ENCODE assay signal across 34 cellular contexts in the genomic region with DNA sequence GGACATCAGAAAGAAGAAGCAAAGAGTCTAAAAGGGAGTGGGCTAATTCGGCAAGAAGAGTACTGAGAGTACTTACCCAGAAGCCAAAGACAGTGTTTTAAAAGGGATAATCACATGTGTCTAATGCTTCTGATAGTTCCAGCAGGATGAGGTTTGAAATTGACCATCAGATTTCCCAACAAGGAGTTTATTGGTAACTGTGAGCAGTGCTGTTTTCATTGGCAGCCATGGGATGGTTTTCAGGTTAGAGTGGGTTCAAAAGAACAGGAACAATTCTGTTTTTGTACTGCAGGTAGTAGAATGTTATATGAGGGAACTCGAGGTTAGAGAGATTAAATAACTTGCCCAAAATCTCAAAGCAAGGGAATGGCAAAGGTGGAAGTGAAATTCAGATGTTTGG.
"Had no signal": no experiment of that assay in that cellular context is flagged by ENCODE, and none has a peak within 500 bp of the region (broad histone marks: within the 10 kb centered on the region; RNA-seq: fewer than 3 reads in every experiment).

No MANE protein-coding gene starts in this region.

- H3K4me3 Mint-ChIP-seq: activated CD4-positive, alpha-beta memory T cell treated with anti-CD3 and anti-CD28 coated beads for 36 hours; activated CD4-positive, alpha-beta T cell treated with anti-CD3 and anti-CD28 coated beads for 36 hours; activated CD4-positive, alpha-beta T cell treated with anti-CD3 and anti-CD28 coated beads, Interleukin-2, amount 10 ng/mL, durations not matched to agents 24 days and 14 days; activated CD8-positive, alpha-beta memory T cell treated with anti-CD3 and anti-CD28 coated beads, Interleukin-2, amount 10 ng/mL, durations not matched to agents 7 days and 5 days; activated CD8-positive, alpha-beta T cell treated with anti-CD3 and anti-CD28 coated beads, Interleukin-2, amount 10 ng/mL, durations not matched to agents 7 days and 5 days; activated naive CD4-positive, alpha-beta T cell treated with anti-CD3 and anti-CD28 coated beads, Interleukin-2, amount 10 ng/mL, durations not matched to agents 7 days and 5 days; activated naive CD8-positive, alpha-beta T cell treated with anti-CD3 and anti-CD28 coated beads, Interleukin-2, amount 10 ng/mL, durations not matched to agents 7 days and 5 days; activated T-cell treated with anti-CD3 and anti-CD28 coated beads, Interleukin-2, amount 50 U/mL, for 24 hours; activated T-cell treated with anti-CD3 and anti-CD28 coated beads, Interleukin-2, amount 50 U/mL, for 72 hours; central memory CD8-positive, alpha-beta T cell; dendritic cell treated with granulocyte-macrophage colony-stimulating factor and Interleukin-4, amounts not matched to agents 40 ng/mL and 50 ng/mL, for 4 days; T-helper 17 cell; T-helper 2 cell treated with Interferon-gamma antibody and Interleukin-4, amounts not matched to agents 5 μg/mL and 100 μg/mL, for 36 hours had no signal

- H3K9me3 ChIP-seq: ascending aorta, esophagus muscularis mucosa, gastrocnemius medialis, heart left ventricle had no signal

- FAIRE-seq: bronchial epithelial cell had no signal

- H3K27ac ChIP-seq: ascending aorta, brain microvascular endothelial cell, coronary artery, dorsolateral prefrontal cortex, esophagus muscularis mucosa, foreskin keratinocyte had no signal

- H3K27me3 Mint-ChIP-seq: central memory CD8-positive, alpha-beta T cell; dendritic cell treated with granulocyte-macrophage colony-stimulating factor and Interleukin-4, amounts not matched to agents 40 ng/mL and 50 ng/mL, for 4 days had no signal

- H3K36me3 Mint-ChIP-seq: activated CD4-positive, alpha-beta memory T cell treated with anti-CD3 and anti-CD28 coated beads for 36 hours; activated CD8-positive, alpha-beta memory T cell treated with anti-CD3 and anti-CD28 coated beads, Interleukin-2, amount 10 ng/mL, durations not matched to agents 7 days and 5 days; activated naive CD4-positive, alpha-beta T cell treated with anti-CD3 and anti-CD28 coated beads, Interleukin-2, amount 10 ng/mL, durations not matched to agents 7 days and 5 days; activated naive CD4-positive, alpha-beta T cell treated with anti-CD3 and anti-CD28 coated beads, Interleukin-2, amount 50 U/mL, for 72 hours; activated naive CD8-positive, alpha-beta T cell treated with anti-CD3 and anti-CD28 coated beads, Interleukin-2, amount 10 ng/mL, durations not matched to agents 7 days and 5 days had no signal

- H3K4me3 ChIP-seq: ascending aorta, coronary artery, dorsolateral prefrontal cortex, esophagus muscularis mucosa, gastrocnemius medialis, heart left ventricle had no signal

- DNase-seq: activated CD4-positive, alpha-beta memory T cell treated with anti-CD3 and anti-CD28 coated beads for 36 hours; activated CD4-positive, alpha-beta T cell treated with anti-CD3 and anti-CD28 coated beads for 36 hours; activated CD4-positive, alpha-beta T cell treated with anti-CD3 and anti-CD28 coated beads, Interleukin-2, amount 10 ng/mL, durations not matched to agents 24 days and 14 days; activated CD4-positive, CD25-positive, alpha-beta regulatory T cell; activated CD4-positive, CD25-positive, alpha-beta regulatory T cell treated with anti-CD3 and anti-CD28 coated beads, Interleukin-2, amount 50 U/mL, for 72 hours; activated CD8-positive, alpha-beta memory T cell treated with anti-CD3 and anti-CD28 coated beads, Interleukin-2, amount 10 ng/mL, durations not matched to agents 7 days and 5 days; activated CD8-positive, alpha-beta memory T cell treated with anti-CD3 and anti-CD28 coated beads, Interleukin-2, amount 50 U/mL, for 4 hours; activated CD8-positive, alpha-beta T cell treated with anti-CD3 and anti-CD28 coated beads, Interleukin-2, amount 10 ng/mL, durations not matched to agents 7 days and 5 days; activated gamma-delta T cell; activated naive CD4-positive, alpha-beta T cell; activated naive CD4-positive, alpha-beta T cell treated with anti-CD3 and anti-CD28 coated beads, Interleukin-2, amount 10 ng/mL, durations not matched to agents 7 days and 5 days; activated naive CD8-positive, alpha-beta T cell treated with anti-CD3 and anti-CD28 coated beads, Interleukin-2, amount 10 ng/mL, durations not matched to agents 7 days and 5 days; activated T-cell treated with anti-CD3 and anti-CD28 coated beads for 4 hours; activated T-cell treated with anti-CD3 and anti-CD28 coated beads, Interleukin-2, amount 50 U/mL, for 24 hours; activated T-cell treated with anti-CD3 and anti-CD28 coated beads, Interleukin-2, amount 50 U/mL, for 72 hours; amniotic stem cell; brain microvascular endothelial cell; dorsolateral prefrontal cortex; effector memory CD4-positive, alpha-beta T cell; erythroblast; foreskin keratinocyte; gastrocnemius medialis; glutamatergic neuron; heart left ventricle; T-helper 1 cell; T-helper 17 cell had no signal

- H3K27me3 ChIP-seq: ascending aorta, brain microvascular endothelial cell, dorsolateral prefrontal cortex, esophagus muscularis mucosa, foreskin keratinocyte, gastrocnemius medialis, heart left ventricle had no signal

- H3K4me1 Mint-ChIP-seq: activated CD8-positive, alpha-beta memory T cell treated with anti-CD3 and anti-CD28 coated beads, Interleukin-2, amount 10 ng/mL, durations not matched to agents 7 days and 5 days; activated naive CD8-positive, alpha-beta T cell treated with anti-CD3 and anti-CD28 coated beads, Interleukin-2, amount 10 ng/mL, durations not matched to agents 7 days and 5 days; central memory CD8-positive, alpha-beta T cell had no signal

- H3K9me3 Mint-ChIP-seq: activated CD4-positive, alpha-beta memory T cell treated with anti-CD3 and anti-CD28 coated beads for 36 hours; activated CD4-positive, alpha-beta T cell treated with anti-CD3 and anti-CD28 coated beads, Interleukin-2, amount 10 ng/mL, durations not matched to agents 24 days and 14 days; activated naive CD4-positive, alpha-beta T cell treated with anti-CD3 and anti-CD28 coated beads, Interleukin-2, amount 10 ng/mL, durations not matched to agents 7 days and 5 days; activated naive CD4-positive, alpha-beta T cell treated with anti-CD3 and anti-CD28 coated beads, Interleukin-2, amount 50 U/mL, for 72 hours; activated T-cell treated with anti-CD3 and anti-CD28 coated beads, Interleukin-2, amount 50 U/mL, for 24 hours; activated T-cell treated with anti-CD3 and anti-CD28 coated beads, Interleukin-2, amount 50 U/mL, for 72 hours; dendritic cell treated with granulocyte-macrophage colony-stimulating factor and Interleukin-4, amounts not matched to agents 40 ng/mL and 50 ng/mL, for 4 days; T-helper 2 cell treated with Interferon-gamma antibody and Interleukin-4, amounts not matched to agents 5 μg/mL and 100 μg/mL, for 36 hours had no signal

- ATAC-seq: activated CD4-positive, alpha-beta T cell treated with anti-CD3 and anti-CD28 coated beads for 36 hours; activated CD8-positive, alpha-beta memory T cell treated with anti-CD3 and anti-CD28 coated beads, Interleukin-2, amount 10 ng/mL, durations not matched to agents 7 days and 5 days; activated CD8-positive, alpha-beta T cell treated with anti-CD3 and anti-CD28 coated beads, Interleukin-2, amount 10 ng/mL, durations not matched to agents 7 days and 5 days; activated naive CD4-positive, alpha-beta T cell treated with anti-CD3 and anti-CD28 coated beads, Interleukin-2, amount 50 U/mL, for 72 hours; activated T-cell treated with anti-CD3 and anti-CD28 coated beads, Interleukin-2, amount 50 U/mL, for 72 hours; foreskin keratinocyte; gastrocnemius medialis; heart left ventricle; T-helper 17 cell had no signal

- H3K27ac Mint-ChIP-seq: activated CD4-positive, alpha-beta memory T cell treated with anti-CD3 and anti-CD28 coated beads for 36 hours; activated CD4-positive, alpha-beta T cell treated with anti-CD3 and anti-CD28 coated beads for 36 hours; activated CD4-positive, alpha-beta T cell treated with anti-CD3 and anti-CD28 coated beads, Interleukin-2, amount 10 ng/mL, durations not matched to agents 24 days and 14 days; activated CD8-positive, alpha-beta memory T cell treated with anti-CD3 and anti-CD28 coated beads, Interleukin-2, amount 10 ng/mL, durations not matched to agents 7 days and 5 days; activated CD8-positive, alpha-beta T cell treated with anti-CD3 and anti-CD28 coated beads, Interleukin-2, amount 10 ng/mL, durations not matched to agents 7 days and 5 days; activated naive CD4-positive, alpha-beta T cell treated with anti-CD3 and anti-CD28 coated beads, Interleukin-2, amount 10 ng/mL, durations not matched to agents 7 days and 5 days; activated naive CD4-positive, alpha-beta T cell treated with anti-CD3 and anti-CD28 coated beads, Interleukin-2, amount 50 U/mL, for 72 hours; activated naive CD8-positive, alpha-beta T cell treated with anti-CD3 and anti-CD28 coated beads, Interleukin-2, amount 10 ng/mL, durations not matched to agents 7 days and 5 days; activated T-cell treated with anti-CD3 and anti-CD28 coated beads, Interleukin-2, amount 50 U/mL, for 24 hours; activated T-cell treated with anti-CD3 and anti-CD28 coated beads, Interleukin-2, amount 50 U/mL, for 72 hours; dendritic cell treated with granulocyte-macrophage colony-stimulating factor and Interleukin-4, amounts not matched to agents 40 ng/mL and 50 ng/mL, for 4 days; T-helper 17 cell; T-helper 2 cell treated with Interferon-gamma antibody and Interleukin-4, amounts not matched to agents 5 μg/mL and 100 μg/mL, for 36 hours had no signal
